Comparison of ENCODE assay signal across 8 cellular contexts in genomic region chr14:24241829-24242443, GRCh38. TPM values are rescaled to one million over a fixed set of nuclear protein-coding genes. Genes with fewer than 3 reads are reported as not detected.
A peak's percentile ranks its signal among the peaks of the same experiment; 100 is the strongest.
DNase-seq lines count a peak whose midpoint lies in the region; ATAC-seq, FAIRE-seq and TF ChIP-seq lines count a peak whose summit lies in the region.

No MANE protein-coding gene starts in this region.

- peak overlapping the region; percentile 96; the same call in 1 of the 2 replicates for H4K8ac ChIP-seq in H1 (ENCODE audit: extremely low read depth, insufficient read depth, low read length)

- intact Hi-C loops in CD14-positive monocyte (cut with micrococcal nuclease) = loop anchor here (1.0 to 10.0 kb wide), 6 partner anchors 9 to 193 kb away; partner anchors contain the start of genes DHRS1 (in 1 of the 2), GMPR2 (in 1 of the 2), NEDD8 (in 1 of the 2) and NOP9 (in 1 of the 2)

- peak overlapping the region; percentile 99 to 100 (median 100) for H3K27ac Mint-ChIP-seq in CD14-positive monocyte
- peak overlapping the region; percentile 96 for H3K27ac Mint-ChIP-seq in activated CD4-positive, alpha-beta memory T cell treated with anti-CD3 and anti-CD28 coated beads, Interleukin-2, amount 10 ng/mL, durations not matched to agents 7 days and 5 days

- no peaks in the 10 kb centered on the region for H3K27me3 Mint-ChIP-seq in CD14-positive monocyte (ENCODE audit: low read depth in 3 of 3)
- H3K27me3 Mint-ChIP-seq in activated CD4-positive, alpha-beta memory T cell treated with anti-CD3 and anti-CD28 coated beads, Interleukin-2, amount 10 ng/mL, durations not matched to agents 7 days and 5 days = no peaks in the 10 kb centered on the region

- CTCF ChIA-PET in activated CD4-positive, alpha-beta memory T cell treated with anti-CD3 and anti-CD28 coated beads, Interleukin-2, amount 10 ng/mL, durations not matched to agents 7 days and 5 days (lab: Charles Lee) = interaction anchor here (0.7 to 9.2 kb wide), 39 partner anchors 9 to 195 kb away, joined by 3 to 213 read pairs (median 11); partner anchors contain the start of genes CHMP4A, CIDEB, DCAF11 and DHRS1
- CTCF ChIA-PET in H1 (lab: Charles Lee; ENCODE audit: partially characterized antibody) = interaction anchor here (0.7 to 9.4 kb wide), 31 partner anchors 9 to 196 kb away, joined by 3 to 163 read pairs (median 7); partner anchors contain the start of genes CIDEB, DHRS1, GMPR2 and IRF9

- peak overlapping the region; percentile 67 to 95 (median 89) for H3K9ac ChIP-seq in H1 (replicated peaks in 1 of 4; ENCODE audit: extremely low read depth in 1 of 4, low read depth in 3 of 4, low read length in 3 of 4)

- H4K91ac ChIP-seq in H1 (replicated peaks; ENCODE audit: insufficient read length, low read length) = peak overlapping the region; percentile 79

- peak overlapping the region; percentile 90 to 97 for H3K4me3 Mint-ChIP-seq in CD14-positive monocyte
- H3K4me3 Mint-ChIP-seq in activated CD4-positive, alpha-beta memory T cell treated with anti-CD3 and anti-CD28 coated beads, Interleukin-2, amount 10 ng/mL, durations not matched to agents 7 days and 5 days = peak overlapping the region; percentile 89

- no peak overlapping the region for H2BK120ac ChIP-seq in H1 (replicated peaks; ENCODE audit: low read depth, low read length)

- peaks cover 66% of the 10 kb centered on the region for H3K4me1 Mint-ChIP-seq in CD14-positive monocyte
- peaks cover 61% of the 10 kb centered on the region for H3K4me1 Mint-ChIP-seq in activated CD4-positive, alpha-beta memory T cell treated with anti-CD3 and anti-CD28 coated beads, Interleukin-2, amount 10 ng/mL, durations not matched to agents 7 days and 5 days

- no peak overlapping the region for H3K14ac ChIP-seq in H1 (ENCODE audit: insufficient read length)

- TF ChIP-seq EP300 in H1 (IDR thresholded peaks at IDR 0.05; ENCODE audit: borderline replicate concordance in 1 of 2, low read depth in 2 of 2, low read length in 2 of 2) = no peak

- no peak overlapping the region for H2BK15ac ChIP-seq in H1 (ENCODE audit: low read length)

- peak overlapping the region; percentile 84 to 87 for H3K4me2 ChIP-seq in H1 (ENCODE audit: insufficient read depth in 1 of 2, low read depth in 2 of 2, low read length in 2 of 2)

- H3K4me1 ChIP-seq in H1 (replicated peaks in 1 of 4; ENCODE audit: control insufficient read depth in 3 of 4, insufficient read depth in 4 of 4, low read length in 3 of 4) = peaks cover 0 to 5% (median 2%) of the 10 kb centered on the region in 4 experiments; a peak in 4 of 7 replicates

- H4K20me1 ChIP-seq in H1 (replicated peaks in 1 of 2; ENCODE audit: control insufficient read depth in 1 of 2, insufficient read depth in 2 of 2, low read length in 2 of 2) = peaks cover 3 to 10% of the 10 kb centered on the region in 2 experiments

- 9% methylated on average over 31 of the region's 39 CpGs; no CpG with 5 or more reads in 1 of the 2 experiments for WGBS in H1 (ENCODE audit: extremely low coverage in 1 of 2, insufficient coverage in 1 of 2, insufficient read length in 1 of 2, insufficient replicate concordance in 2 of 2, low coverage in 1 of 2, low lambda C conversion rate in 2 of 2, missing lambda C conversion rate in 1 of 2), 2 experiments

- H3K9me3 Mint-ChIP-seq in CD14-positive monocyte = peaks cover 0 to 2% (median 0%) of the 10 kb centered on the region in 7 donors
- no peaks in the 10 kb centered on the region for H3K9me3 Mint-ChIP-seq in activated CD4-positive, alpha-beta memory T cell treated with anti-CD3 and anti-CD28 coated beads, Interleukin-2, amount 10 ng/mL, durations not matched to agents 7 days and 5 days

- H3K36me3 ChIP-seq in H1 (ENCODE audit: control insufficient read depth in 2 of 4, insufficient read depth in 4 of 4, low read length in 3 of 4) = peaks cover 17 to 40% (median 34%) of the 10 kb centered on the region in 4 experiments

- H3K23me2 ChIP-seq in H1 (ENCODE audit: low read depth, low read length) = peaks cover 8% of the 10 kb centered on the region; the same call in 1 of the 2 replicates

- H3K27ac ChIP-seq in H1 (ENCODE audit: low read depth, low read length) = peak overlapping the region; percentile 84

- peak overlapping the region; percentile 80 to 97 (median 92) for H3K4me3 ChIP-seq in H1 (ENCODE audit: extremely low read depth in 1 of 4, insufficient read depth in 2 of 4, low read depth in 3 of 4, low read length in 4 of 4)

- no peaks in the 10 kb centered on the region; a peak in 2 of 4 replicates for H3K79me2 ChIP-seq in H1 (ENCODE audit: control insufficient read depth in 1 of 2, insufficient read depth in 2 of 2, low read length in 2 of 2)

- H2BK5ac ChIP-seq in H1 (ENCODE audit: low read depth, low read length) = peak overlapping the region; percentile 89; the same call in 1 of the 2 replicates

- H2AFZ ChIP-seq in H1 (ENCODE audit: low read length) = 0 out of 2 replicates have a peak overlapping the region, but pooled peaks have one; percentile 40

- peaks cover 42 to 43% of the 10 kb centered on the region in 2 donors for H3K36me3 Mint-ChIP-seq in CD14-positive monocyte
- H3K36me3 Mint-ChIP-seq in activated CD4-positive, alpha-beta memory T cell treated with anti-CD3 and anti-CD28 coated beads, Interleukin-2, amount 10 ng/mL, durations not matched to agents 7 days and 5 days (ENCODE audit: low read depth) = peaks cover 50% of the 10 kb centered on the region

- peak overlapping the region; percentile 94 for H3K18ac ChIP-seq in H1 (ENCODE audit: extremely low read depth, low read length)

- H2AK5ac ChIP-seq in H1 (ENCODE audit: low read depth, low read length) = no peak overlapping the region

- no peak overlapping the region for H3K23ac ChIP-seq in H1 (ENCODE audit: insufficient read length)

- no peak overlapping the region for H3K4ac ChIP-seq in H1 (replicated peaks; ENCODE audit: insufficient read length, low read depth, low read length)

- H3K9me3 ChIP-seq in H1 (ENCODE audit: insufficient read depth in 2 of 2, low read depth in 1 of 2, low read length in 1 of 2) = no peaks in the 10 kb centered on the region

- TF ChIP-seq CTCF in CD14-positive monocyte (IDR thresholded peaks at IDR 0.05) = peak; percentile 33
- TF ChIP-seq CTCF in H1 (IDR thresholded peaks at IDR 0.05; ENCODE audit: control extremely low read depth in 1 of 3, insufficient read depth in 1 of 3, low read depth in 1 of 3, low read length in 3 of 3) = peak; percentile 34 to 54 (median 35); a peak in 3 of 4 replicates

- POLR2A ChIA-PET in activated CD4-positive, alpha-beta memory T cell treated with anti-CD3 and anti-CD28 coated beads, Interleukin-2, amount 10 ng/mL, durations not matched to agents 7 days and 5 days (lab: Charles Lee) = interaction anchor here (0.7 to 7.8 kb wide), 50 partner anchors 8 to 200 kb away, joined by 3 to 127 read pairs (median 8); partner anchors contain the start of genes CBLN3, CHMP4A, CIDEB and DCAF11
- POLR2A ChIA-PET in H1 (lab: Charles Lee; ENCODE audit: partially characterized antibody) = interaction anchor here (0.6 to 3.7 kb wide), 37 partner anchors 9 to 165 kb away, joined by 3 to 50 read pairs (median 4); partner anchors contain the start of genes CHMP4A, CIDEB, DHRS1 and GMPR2

- H3K79me1 ChIP-seq in H1 (ENCODE audit: low read depth, low read length) = no peaks in the 10 kb centered on the region; the same call in 1 of the 2 replicates

- ATAC-seq in HG03432 (IDR thresholded peaks at IDR 0.05; ENCODE audit: unreplicated experiment) = peak; percentile 83

- no peak for TF ChIP-seq RAD21 in H1 (IDR thresholded peaks at IDR 0.05 in 1 of 2, conservative IDR thresholded peaks at IDR 0.05 in 1 of 2; ENCODE audit: low read depth in 2 of 2, low read length in 2 of 2)

- no peaks in the 10 kb centered on the region for H3K27me3 ChIP-seq in H1 (replicated peaks in 1 of 4; ENCODE audit: control insufficient read depth in 3 of 4, extremely low read depth in 1 of 4, insufficient read depth in 3 of 4, low read length in 3 of 4)

- peak overlapping the region; percentile 94 for H3K56ac ChIP-seq in H1 (replicated peaks; ENCODE audit: insufficient read length, low read depth, low read length)

- peak overlapping the region; percentile 27; the same call in 1 of the 2 replicates for H2BK12ac ChIP-seq in H1 (ENCODE audit: low read depth, low read length)

- peak; percentile 93 for DNase-seq in CD14-positive monocyte (ENCODE audit: low spot score)
- peak; percentile 80 for DNase-seq in GM19240 (ENCODE audit: insufficient read length, low spot score)
- DNase-seq in NCI-H748 treated with DMSO at 0.1 percent for 48 hours (lab: John Stamatoyannopoulos, UW) = peak; percentile 97
- peak; percentile 94 for DNase-seq in activated CD4-positive, alpha-beta memory T cell treated with anti-CD3 and anti-CD28 coated beads, Interleukin-2, amount 10 ng/mL, durations not matched to agents 7 days and 5 days
- DNase-seq in H1 (ENCODE audit: low read depth in 1 of 2, low spot score in 2 of 2) = peak; percentile 59 to 94
- DNase-seq in mesenteric fat pad (ENCODE audit: low spot score) = peak; percentile 96
- DNase-seq in stimulated activated CD8-positive, alpha-beta memory T cell treated with anti-CD3 and anti-CD28 coated beads, Interleukin-15, amount 100 ng/mL, for 48 hours (ENCODE audit: low read depth in 2 of 2) = peak; percentile 90 to 93

- TF ChIP-seq POLR2A in H1 (IDR thresholded peaks at IDR 0.05; ENCODE audit: control extremely low read depth in 1 of 2, low read depth in 2 of 2, low read length in 2 of 2) = no peak

- no peak overlapping the region for H2BK20ac ChIP-seq in H1 (ENCODE audit: low read length)

- H4K5ac ChIP-seq in H1 (ENCODE audit: insufficient read length, low read depth, low read length) = peak overlapping the region; percentile 87

- no peak for FAIRE-seq in H1 (lab: Jason Lieb, UNC)

RNA-seq across cellular contexts. Expression of gene TINF2, which starts 0.5 kb away (rescaled TPM):
- polyA plus RNA-seq in CD14-positive monocyte (100 to 1,000 TPM; 137 to 151 TPM), H1 (2011; rRNA removed) (23.5 and 31.7 TPM in 2 replicates)
- 100 to 1,000 TPM; 133 to 139 TPM for total RNA-seq in activated CD4-positive, alpha-beta memory T cell treated with anti-CD3 and anti-CD28 coated beads, Interleukin-2, amount 10 ng/mL, durations not matched to agents 7 days and 5 days
- total RNA-seq in H1 (2021; fragmentation: NEBNext Ultra II Directional; extraction: Animal tissue kit (Norgen Biotek cat#: 25700)) = 31.0 and 36.7 TPM in 2 replicates
- polyA plus RNA-seq in H1 (2011; cell fraction: cytosol; rRNA removed) = 23.9 TPM
- polyA plus RNA-seq in H1 (2011; cell fraction: nucleus; rRNA removed) = 35.0 TPM
- polyA plus RNA-seq in H1 (2012, experiment 1 of 2) = 26.5 to 47.3 TPM (median 32.5 TPM) in 4 replicates
- polyA plus RNA-seq in H1 (2012, experiment 2 of 2) = 24.3 TPM
- polyA plus RNA-seq in H1 (2013, experiment 1 of 2) = 37.5 TPM
- 41.3 TPM for polyA plus RNA-seq in H1 (2013, experiment 2 of 2)
- polyA minus RNA-seq in H1 (2011; rRNA and poly(A)+ RNA removed) = 20.8 and 30.6 TPM in 2 replicates
- 14.8 TPM for polyA minus RNA-seq in H1 (2011; cell fraction: cytosol; rRNA and poly(A)+ RNA removed)
- polyA minus RNA-seq in H1 (2011; cell fraction: nucleus; rRNA and poly(A)+ RNA removed) = 31.8 TPM
- total RNA-seq in mesenteric fat pad = 73.3 TPM

RNA-seq across cellular contexts. Expression of gene GMPR2, which starts 9.2 kb away (rescaled TPM):
- 10 to 100 TPM; 84.5 to 84.7 TPM for polyA plus RNA-seq in CD14-positive monocyte
- 10 to 100 TPM; 78.1 to 90.3 TPM for total RNA-seq in activated CD4-positive, alpha-beta memory T cell treated with anti-CD3 and anti-CD28 coated beads, Interleukin-2, amount 10 ng/mL, durations not matched to agents 7 days and 5 days
- 85.3 and 88.3 TPM in 2 replicates for total RNA-seq in H1 (2021; fragmentation: NEBNext Ultra II Directional; extraction: Animal tissue kit (Norgen Biotek cat#: 25700))
- 52.9 and 61.6 TPM in 2 replicates for polyA plus RNA-seq in H1 (2011; rRNA removed)
- 84.7 TPM for polyA plus RNA-seq in H1 (2011; cell fraction: cytosol; rRNA removed)
- polyA plus RNA-seq in H1 (2011; cell fraction: nucleus; rRNA removed) = 82.6 TPM
- polyA plus RNA-seq in H1 (2012, experiment 1 of 2) = 91.9 to 106 TPM (median 101 TPM) in 4 replicates
- polyA plus RNA-seq in H1 (2012, experiment 2 of 2) = 59.5 TPM
- 58.1 TPM for polyA plus RNA-seq in H1 (2013, experiment 1 of 2)
- polyA plus RNA-seq in H1 (2013, experiment 2 of 2) = 63.5 TPM
- 71.1 and 110 TPM in 2 replicates for polyA minus RNA-seq in H1 (2011; rRNA and poly(A)+ RNA removed)
- 41.1 TPM for polyA minus RNA-seq in H1 (2011; cell fraction: cytosol; rRNA and poly(A)+ RNA removed)
- 72.2 TPM for polyA minus RNA-seq in H1 (2011; cell fraction: nucleus; rRNA and poly(A)+ RNA removed)
- total RNA-seq in mesenteric fat pad = 46.5 TPM

RNA-seq across cellular contexts. Expression of gene NEDD8, which starts 9.8 kb away (rescaled TPM):
- 100 to 1,000 TPM; 306 to 335 TPM for polyA plus RNA-seq in CD14-positive monocyte
- 100 to 1,000 TPM; 190 to 197 TPM for total RNA-seq in activated CD4-positive, alpha-beta memory T cell treated with anti-CD3 and anti-CD28 coated beads, Interleukin-2, amount 10 ng/mL, durations not matched to agents 7 days and 5 days
- 241 and 253 TPM in 2 replicates for total RNA-seq in H1 (2021; fragmentation: NEBNext Ultra II Directional; extraction: Animal tissue kit (Norgen Biotek cat#: 25700))
- polyA plus RNA-seq in H1 (2011; rRNA removed) = 196 and 317 TPM in 2 replicates
- 304 TPM for polyA plus RNA-seq in H1 (2011; cell fraction: cytosol; rRNA removed)
- 126 TPM for polyA plus RNA-seq in H1 (2011; cell fraction: nucleus; rRNA removed)
- polyA plus RNA-seq in H1 (2012, experiment 1 of 2) = 368 to 472 TPM (median 440 TPM) in 4 replicates
- 1,298 TPM for polyA plus RNA-seq in H1 (2012, experiment 2 of 2)
- 411 TPM for polyA plus RNA-seq in H1 (2013, experiment 1 of 2)
- polyA plus RNA-seq in H1 (2013, experiment 2 of 2) = 426 TPM
- 70.9 and 75.2 TPM in 2 replicates for polyA minus RNA-seq in H1 (2011; rRNA and poly(A)+ RNA removed)
- 68.0 TPM for polyA minus RNA-seq in H1 (2011; cell fraction: cytosol; rRNA and poly(A)+ RNA removed)
- polyA minus RNA-seq in H1 (2011; cell fraction: nucleus; rRNA and poly(A)+ RNA removed) = 51.1 TPM
- 169 TPM for total RNA-seq in mesenteric fat pad

RNA-seq across cellular contexts. Expression of gene TGM1, which starts 21.0 kb away (rescaled TPM):
- polyA plus RNA-seq in CD14-positive monocyte (not detected), H1 (2011; rRNA removed) (1.8 and 4.1 TPM in 2 replicates)
- total RNA-seq in activated CD4-positive, alpha-beta memory T cell treated with anti-CD3 and anti-CD28 coated beads, Interleukin-2, amount 10 ng/mL, durations not matched to agents 7 days and 5 days = 1 to 10 TPM; 4.0 to 4.4 TPM
- 2.0 and 2.2 TPM in 2 replicates for total RNA-seq in H1 (2021; fragmentation: NEBNext Ultra II Directional; extraction: Animal tissue kit (Norgen Biotek cat#: 25700))
- polyA plus RNA-seq in H1 (2011; cell fraction: cytosol; rRNA removed) = 2.6 TPM
- 15.8 TPM for polyA plus RNA-seq in H1 (2011; cell fraction: nucleus; rRNA removed)
- polyA plus RNA-seq in H1 (2012, experiment 1 of 2) = 1.7 to 2.2 TPM (median 1.8 TPM) in 4 replicates
- 1.1 TPM for polyA plus RNA-seq in H1 (2012, experiment 2 of 2)
- polyA plus RNA-seq in H1 (2013, experiment 1 of 2) = 1.3 TPM
- 1.4 TPM for polyA plus RNA-seq in H1 (2013, experiment 2 of 2)
- 2.0 and 2.2 TPM in 2 replicates for polyA minus RNA-seq in H1 (2011; rRNA and poly(A)+ RNA removed)
- polyA minus RNA-seq in H1 (2011; cell fraction: cytosol; rRNA and poly(A)+ RNA removed) = not detected
- polyA minus RNA-seq in H1 (2011; cell fraction: nucleus; rRNA and poly(A)+ RNA removed) = 3.9 TPM
- 0.77 TPM for total RNA-seq in mesenteric fat pad

RNA-seq across cellular contexts. Expression of gene MDP1, which starts 26.1 kb away (rescaled TPM):
- polyA plus RNA-seq in CD14-positive monocyte (10 to 100 TPM; 37.5 to 49.6 TPM), H1 (2011; rRNA removed) (25.3 and 32.2 TPM in 2 replicates)
- total RNA-seq in activated CD4-positive, alpha-beta memory T cell treated with anti-CD3 and anti-CD28 coated beads, Interleukin-2, amount 10 ng/mL, durations not matched to agents 7 days and 5 days = 10 to 100 TPM; 13.5 to 17.0 TPM
- 14.3 and 17.7 TPM in 2 replicates for total RNA-seq in H1 (2021; fragmentation: NEBNext Ultra II Directional; extraction: Animal tissue kit (Norgen Biotek cat#: 25700))
- polyA plus RNA-seq in H1 (2011; cell fraction: cytosol; rRNA removed) = 27.1 TPM
- 20.6 TPM for polyA plus RNA-seq in H1 (2011; cell fraction: nucleus; rRNA removed)
- 19.2 to 24.2 TPM (median 22.5 TPM) in 4 replicates for polyA plus RNA-seq in H1 (2012, experiment 1 of 2)
- polyA plus RNA-seq in H1 (2012, experiment 2 of 2) = 41.5 TPM
- polyA plus RNA-seq in H1 (2013, experiment 1 of 2) = 28.0 TPM
- polyA plus RNA-seq in H1 (2013, experiment 2 of 2) = 27.9 TPM
- 7.8 and 9.2 TPM in 2 replicates for polyA minus RNA-seq in H1 (2011; rRNA and poly(A)+ RNA removed)
- polyA minus RNA-seq in H1 (2011; cell fraction: cytosol; rRNA and poly(A)+ RNA removed) = 7.6 TPM
- 10.5 TPM for polyA minus RNA-seq in H1 (2011; cell fraction: nucleus; rRNA and poly(A)+ RNA removed)
- 10.3 TPM for total RNA-seq in mesenteric fat pad

Comparison
In these comparisons a context has a peak if more than half of its experiments do, and no peak if none do; other contexts are left out.
1. Peak in every context shown above with its lines: DNase-seq, ATAC-seq, H3K4me3 ChIP-seq and H3K27ac ChIP-seq.